ENCODE assay signal across 18 cellular contexts in genomic region chr12:96141216-96141944, GRCh38. TPM values are rescaled to one million over a fixed set of nuclear protein-coding genes. Genes with fewer than 3 reads are reported as not detected.
DNase-seq lines count a peak whose midpoint lies in the region; ATAC-seq, FAIRE-seq and TF ChIP-seq lines count a peak whose summit lies in the region.
"Had no signal": no experiment of that assay in that cellular context is flagged by ENCODE, and none has a peak within 500 bp of the region (broad histone marks: within the 10 kb centered on the region; RNA-seq: fewer than 3 reads in every experiment).

No MANE protein-coding gene starts in this region.

- H2BK15ac ChIP-seq in mesenchymal stem cell (ENCODE audit: low read depth, poor library complexity, severe bottlenecking), result no peak overlapping the region

- no peak for ATAC-seq in T-helper 17 cell
- no peak for ATAC-seq in activated CD8-positive, alpha-beta memory T cell treated with anti-CD3 and anti-CD28 coated beads, Interleukin-2, amount 10 ng/mL, durations not matched to agents 7 days and 5 days
- ATAC-seq in stimulated activated memory B cell treated with anti-CD40 and anti-IgM and Interleukin-4, amounts not matched to agents 10 μg/mL and 1 μg/mL and 100 μg/mL, for 72 hours, result no peak
- no peak for ATAC-seq in HG03460 (IDR thresholded peaks at IDR 0.05; ENCODE audit: unreplicated experiment)
- ATAC-seq: activated CD8-positive, alpha-beta T cell treated with anti-CD3 and anti-CD28 coated beads for 36 hours; upper lobe of right lung had no signal

- H2AFZ ChIP-seq in mesenchymal stem cell (ENCODE audit: low read depth, low read length), result no peak overlapping the region
- H2AFZ ChIP-seq: parathyroid adenoma had no signal

- no peak overlapping the region for H4K8ac ChIP-seq in mesenchymal stem cell (ENCODE audit: low read length)

- no peak overlapping the region for H2BK5ac ChIP-seq in mesenchymal stem cell (ENCODE audit: low read depth, low read length, poor library complexity, severe bottlenecking)

- H3K9me3 ChIP-seq in T-helper 17 cell (ENCODE audit: control insufficient read depth, low read length, poor library complexity, severe bottlenecking) (no peaks in the 10 kb centered on the region), mesenchymal stem cell (ENCODE audit: control insufficient read depth, low read length) (no peaks in the 10 kb centered on the region), kidney (ENCODE audit: control insufficient read depth in 1 of 2, low read length in 2 of 2) (no peaks in the 10 kb centered on the region)
- H3K9me3 ChIP-seq: BE2C, upper lobe of right lung had no signal

- peak overlapping the region; percentile 1 for H3K27ac Mint-ChIP-seq in T-helper 17 cell
- H3K27ac Mint-ChIP-seq in activated CD8-positive, alpha-beta memory T cell treated with anti-CD3 and anti-CD28 coated beads, Interleukin-2, amount 10 ng/mL, durations not matched to agents 7 days and 5 days, result no peak overlapping the region
- H3K27ac Mint-ChIP-seq in stimulated activated memory B cell treated with anti-CD40 and anti-IgM and Interleukin-4, amounts not matched to agents 10 μg/mL and 1 μg/mL and 100 μg/mL, for 72 hours, result no peak overlapping the region
- H3K27ac Mint-ChIP-seq: activated CD8-positive, alpha-beta T cell treated with anti-CD3 and anti-CD28 coated beads for 36 hours had no signal

- H3K79me1 ChIP-seq in mesenchymal stem cell (replicated peaks; ENCODE audit: low read length, poor library complexity, severe bottlenecking), result no peaks in the 10 kb centered on the region

- DNase-seq in EH (ENCODE audit: low read depth) (peak; percentile 34), T-helper 17 cell (no peak), fibroblast of peridontal ligament (ENCODE audit: extremely low read depth) (peak; percentile 44), mesenchymal stem cell (peak; percentile 75), kidney (no peak)
- DNase-seq in activated CD8-positive, alpha-beta memory T cell treated with anti-CD3 and anti-CD28 coated beads, Interleukin-2, amount 10 ng/mL, durations not matched to agents 7 days and 5 days, result no peak
- DNase-seq: activated CD8-positive, alpha-beta T cell treated with anti-CD3 and anti-CD28 coated beads for 36 hours; activated effector memory CD4-positive, alpha-beta T cell treated with anti-CD3 and anti-CD28 coated beads, Interleukin-2, amount 50 U/mL, for 16 hours; BE2C; DMS79; NCI-H1436; NCI-H510A treated with DMSO at 0.1 percent for 48 hours; upper lobe of right lung had no signal

- no peak overlapping the region for H3K18ac ChIP-seq in mesenchymal stem cell (ENCODE audit: low read depth in 1 of 2, low read length in 2 of 2)

- no peak overlapping the region for H3K4ac ChIP-seq in mesenchymal stem cell (ENCODE audit: low read depth in 1 of 2, low read length in 2 of 2)

- H4K91ac ChIP-seq in mesenchymal stem cell (ENCODE audit: low read length), result no peak overlapping the region

- peaks cover 26% of the 10 kb centered on the region for H3K4me1 Mint-ChIP-seq in T-helper 17 cell
- peaks cover 28% of the 10 kb centered on the region for H3K4me1 Mint-ChIP-seq in activated CD8-positive, alpha-beta memory T cell treated with anti-CD3 and anti-CD28 coated beads, Interleukin-2, amount 10 ng/mL, durations not matched to agents 7 days and 5 days
- H3K4me1 Mint-ChIP-seq in stimulated activated memory B cell treated with anti-CD40 and anti-IgM and Interleukin-4, amounts not matched to agents 10 μg/mL and 1 μg/mL and 100 μg/mL, for 72 hours, result peaks cover 28% of the 10 kb centered on the region

- peak overlapping the region in 1 of 2 experiments; percentile 21 for H2BK12ac ChIP-seq in mesenchymal stem cell (ENCODE audit: low read length in 2 of 2)

- no peak overlapping the region for H3K4me2 ChIP-seq in mesenchymal stem cell (ENCODE audit: low read length, poor library complexity, severe bottlenecking)

- TF ChIP-seq CTCF in kidney (IDR thresholded peaks at IDR 0.05; ENCODE audit: borderline replicate concordance, extremely low read depth, insufficient read depth), result no peak

- H2BK120ac ChIP-seq in mesenchymal stem cell (ENCODE audit: low read depth, low read length), result no peak overlapping the region

- H3K4me1 ChIP-seq in mesenchymal stem cell (ENCODE audit: control insufficient read depth, insufficient read depth, low read depth, low read length) (peaks cover 3% of the 10 kb centered on the region), kidney (ENCODE audit: control insufficient read depth in 1 of 2, insufficient read depth in 1 of 2, low read depth in 1 of 2, low read length in 2 of 2) (no peaks in the 10 kb centered on the region)
- H3K4me1 ChIP-seq: BE2C, parathyroid adenoma had no signal

- no peak overlapping the region for H3K9ac ChIP-seq in mesenchymal stem cell (ENCODE audit: low read length)
- H3K9ac ChIP-seq in kidney (ENCODE audit: low read length in 2 of 2), result no peak overlapping the region
- H3K9ac ChIP-seq: parathyroid adenoma had no signal

- H3K4me3 ChIP-seq in mesenchymal stem cell (ENCODE audit: insufficient read depth in 1 of 2, low read depth in 1 of 2, low read length in 2 of 2), result no peak overlapping the region
- no peak overlapping the region for H3K4me3 ChIP-seq in kidney (ENCODE audit: low read length in 2 of 2)
- H3K4me3 ChIP-seq: upper lobe of right lung had no signal

- H3K36me3 Mint-ChIP-seq in T-helper 17 cell (ENCODE audit: low read depth), result no peaks in the 10 kb centered on the region
- peaks cover 3% of the 10 kb centered on the region for H3K36me3 Mint-ChIP-seq in activated CD8-positive, alpha-beta memory T cell treated with anti-CD3 and anti-CD28 coated beads, Interleukin-2, amount 10 ng/mL, durations not matched to agents 7 days and 5 days
- no peaks in the 10 kb centered on the region for H3K36me3 Mint-ChIP-seq in stimulated activated memory B cell treated with anti-CD40 and anti-IgM and Interleukin-4, amounts not matched to agents 10 μg/mL and 1 μg/mL and 100 μg/mL, for 72 hours

- no peaks in the 10 kb centered on the region for H3K27me3 ChIP-seq in mesenchymal stem cell (ENCODE audit: control insufficient read depth in 1 of 2, insufficient read depth in 1 of 2, low read length in 2 of 2)
- H3K27me3 ChIP-seq: BE2C, upper lobe of right lung had no signal

- no peak overlapping the region for H3K4me3 Mint-ChIP-seq in T-helper 17 cell
- no peak overlapping the region for H3K4me3 Mint-ChIP-seq in activated CD8-positive, alpha-beta memory T cell treated with anti-CD3 and anti-CD28 coated beads, Interleukin-2, amount 10 ng/mL, durations not matched to agents 7 days and 5 days
- H3K4me3 Mint-ChIP-seq in stimulated activated memory B cell treated with anti-CD40 and anti-IgM and Interleukin-4, amounts not matched to agents 10 μg/mL and 1 μg/mL and 100 μg/mL, for 72 hours, result no peak overlapping the region
- H3K4me3 Mint-ChIP-seq: activated CD8-positive, alpha-beta T cell treated with anti-CD3 and anti-CD28 coated beads for 36 hours had no signal

- H3K9me3 Mint-ChIP-seq in activated CD8-positive, alpha-beta memory T cell treated with anti-CD3 and anti-CD28 coated beads, Interleukin-2, amount 10 ng/mL, durations not matched to agents 7 days and 5 days (ENCODE audit: low read depth), result no peaks in the 10 kb centered on the region
- no peaks in the 10 kb centered on the region for H3K9me3 Mint-ChIP-seq in stimulated activated memory B cell treated with anti-CD40 and anti-IgM and Interleukin-4, amounts not matched to agents 10 μg/mL and 1 μg/mL and 100 μg/mL, for 72 hours
- H3K9me3 Mint-ChIP-seq: activated CD8-positive, alpha-beta T cell treated with anti-CD3 and anti-CD28 coated beads for 36 hours had no signal

- intact Hi-C loops in kidney (cut with DNase I), result no loop called here

- no peaks in the 10 kb centered on the region for H3K36me3 ChIP-seq in mesenchymal stem cell (ENCODE audit: control insufficient read depth in 1 of 2, insufficient read depth in 2 of 2, low read depth in 1 of 2, low read length in 2 of 2)
- no peaks in the 10 kb centered on the region for H3K36me3 ChIP-seq in kidney (ENCODE audit: control insufficient read depth in 1 of 2, insufficient read depth in 2 of 2, low read length in 2 of 2)
- H3K36me3 ChIP-seq: BE2C, upper lobe of right lung had no signal

- WGBS in mesenchymal stem cell, result 30% methylated on average over 4 of the region's 5 CpGs

- peaks cover 3% of the 10 kb centered on the region for H3K27me3 Mint-ChIP-seq in T-helper 17 cell
- peaks cover 3% of the 10 kb centered on the region for H3K27me3 Mint-ChIP-seq in activated CD8-positive, alpha-beta memory T cell treated with anti-CD3 and anti-CD28 coated beads, Interleukin-2, amount 10 ng/mL, durations not matched to agents 7 days and 5 days
- H3K27me3 Mint-ChIP-seq in stimulated activated memory B cell treated with anti-CD40 and anti-IgM and Interleukin-4, amounts not matched to agents 10 μg/mL and 1 μg/mL and 100 μg/mL, for 72 hours, result no peaks in the 10 kb centered on the region
- H3K27me3 Mint-ChIP-seq: activated CD8-positive, alpha-beta T cell treated with anti-CD3 and anti-CD28 coated beads for 36 hours had no signal

- CTCF ChIA-PET in activated CD8-positive, alpha-beta memory T cell treated with anti-CD3 and anti-CD28 coated beads, Interleukin-2, amount 10 ng/mL, durations not matched to agents 7 days and 5 days (lab: Charles Lee), result no interaction called here

- FAIRE-seq in kidney (lab: Jason Lieb, UNC), result no peak
- FAIRE-seq: endometrium, GM19239 had no signal

- H2AK5ac ChIP-seq in mesenchymal stem cell (ENCODE audit: low read length, severe bottlenecking), result no peak overlapping the region

- no peak overlapping the region for H3K27ac ChIP-seq in mesenchymal stem cell (ENCODE audit: low read length, poor library complexity, severe bottlenecking)
- H3K27ac ChIP-seq in kidney (ENCODE audit: low read depth in 2 of 2, low read length in 2 of 2), result no peak overlapping the region
- H3K27ac ChIP-seq: parathyroid adenoma, upper lobe of right lung had no signal

- no peak overlapping the region for H3K14ac ChIP-seq in mesenchymal stem cell (ENCODE audit: low read length in 2 of 2)

- no peak overlapping the region for H3K23ac ChIP-seq in mesenchymal stem cell (ENCODE audit: low read length in 2 of 2)

RNA-seq across cellular contexts. Expression of gene ELK3, which starts 52.8 kb away (rescaled TPM):
- total RNA-seq in T-helper 17 cell (10 to 100 TPM; 68.8 to 71.2 TPM), kidney (59.5 TPM)
- polyA plus RNA-seq in mesenchymal stem cell (2013, experiment 1 of 2), result 62.4 TPM
- 63.9 TPM for polyA plus RNA-seq in mesenchymal stem cell (2013, experiment 2 of 2)
- 10.5 TPM for polyA plus RNA-seq in kidney (ENCODE audit: insufficient read depth, low read depth, low replicate concordance)
- 10 to 100 TPM; 16.1 to 17.1 TPM for total RNA-seq in activated CD8-positive, alpha-beta memory T cell treated with anti-CD3 and anti-CD28 coated beads, Interleukin-2, amount 10 ng/mL, durations not matched to agents 7 days and 5 days

Comparison
In these comparisons a context has a peak if more than half of its experiments do, and no peak if none do; other contexts are left out.
1. DNase-seq: peak in EH (single experiment), fibroblast of peridontal ligament (single experiment) and mesenchymal stem cell (single experiment); none in T-helper 17 cell (0 of 3), kidney (single experiment) and activated CD8-positive, alpha-beta memory T cell treated with anti-CD3 and anti-CD28 coated beads, Interleukin-2, amount 10 ng/mL, durations not matched to agents 7 days and 5 days (single experiment).